In the genomic region with DNA sequence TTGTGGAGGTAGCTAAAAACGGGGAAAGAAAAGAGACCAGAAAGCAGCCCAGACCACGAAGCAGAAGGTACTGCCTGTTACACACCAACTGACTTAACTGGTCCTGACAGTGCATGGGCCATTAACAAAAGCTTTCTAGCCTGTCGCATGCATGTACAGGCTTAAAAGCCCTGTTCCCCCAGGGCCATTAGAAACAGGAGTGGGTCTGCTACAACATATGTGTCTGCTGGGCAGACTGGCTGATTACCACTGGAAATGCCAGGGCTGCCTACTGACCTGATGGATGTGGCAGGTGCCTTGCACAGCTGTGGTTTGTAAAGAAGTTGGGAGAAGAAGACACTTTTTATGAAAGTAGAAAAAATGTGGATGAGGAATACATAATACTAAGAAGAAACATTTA, we compare ENCODE assay signal across 14 cellular contexts.
"Had no signal": no experiment of that assay in that cellular context is flagged by ENCODE, and none has a peak within 500 bp of the region (broad histone marks: within the 10 kb centered on the region; RNA-seq: fewer than 3 reads in every experiment).

No MANE protein-coding gene starts in this region.

- H3K27ac Mint-ChIP-seq: activated CD8-positive, alpha-beta T cell treated with anti-CD3 and anti-CD28 coated beads, Interleukin-2, amount 10 ng/mL, durations not matched to agents 7 days and 5 days; activated naive CD8-positive, alpha-beta T cell treated with anti-CD3 and anti-CD28 coated beads, Interleukin-2, amount 50 U/mL, for 24 hours; WTC11 had no signal

- H3K4me3 ChIP-seq: ascending aorta, esophagus muscularis mucosa, left lung, tibial nerve, vagina had no signal

- DNase-seq: activated CD4-positive, alpha-beta T cell treated with anti-CD3 and anti-CD28 coated beads for 48 hours; activated CD8-positive, alpha-beta memory T cell treated with anti-CD3 and anti-CD28 coated beads, Interleukin-2, amount 50 U/mL, for 48 hours; activated CD8-positive, alpha-beta T cell treated with anti-CD3 and anti-CD28 coated beads, Interleukin-2, amount 10 ng/mL, durations not matched to agents 7 days and 5 days; activated naive CD4-positive, alpha-beta T cell treated with Interleukin-2 at 50 U/mL for 16 hours; activated naive CD8-positive, alpha-beta T cell treated with anti-CD3 and anti-CD28 coated beads, Interleukin-2, amount 50 U/mL, for 24 hours; left lung; small intestine had no signal

- H3K4me1 ChIP-seq: ascending aorta, esophagus muscularis mucosa, left lung, parathyroid adenoma, tibial nerve, vagina had no signal

- H3K27me3 ChIP-seq: ascending aorta, esophagus muscularis mucosa, left lung, tibial nerve, vagina had no signal

- H3K9me3 Mint-ChIP-seq: activated naive CD8-positive, alpha-beta T cell treated with anti-CD3 and anti-CD28 coated beads, Interleukin-2, amount 50 U/mL, for 24 hours had no signal

- H3K9ac ChIP-seq: parathyroid adenoma had no signal

- H3K4me3 Mint-ChIP-seq: activated CD8-positive, alpha-beta T cell treated with anti-CD3 and anti-CD28 coated beads, Interleukin-2, amount 10 ng/mL, durations not matched to agents 7 days and 5 days; activated naive CD8-positive, alpha-beta T cell treated with anti-CD3 and anti-CD28 coated beads, Interleukin-2, amount 50 U/mL, for 24 hours; neural crest cell; WTC11 had no signal

- H3K36me3 Mint-ChIP-seq: WTC11 had no signal

- H3K9me3 ChIP-seq: ascending aorta, esophagus muscularis mucosa, tibial nerve, vagina had no signal

- ATAC-seq: activated CD8-positive, alpha-beta T cell treated with anti-CD3 and anti-CD28 coated beads, Interleukin-2, amount 10 ng/mL, durations not matched to agents 7 days and 5 days; activated naive CD8-positive, alpha-beta T cell treated with anti-CD3 and anti-CD28 coated beads, Interleukin-2, amount 50 U/mL, for 24 hours; left lung; WTC11 had no signal

- H3K27ac ChIP-seq: ascending aorta, esophagus muscularis mucosa, left lung, parathyroid adenoma, tibial nerve, vagina had no signal

- H3K4me1 Mint-ChIP-seq: activated naive CD8-positive, alpha-beta T cell treated with anti-CD3 and anti-CD28 coated beads, Interleukin-2, amount 50 U/mL, for 24 hours; WTC11 had no signal

- H3K27me3 Mint-ChIP-seq: activated naive CD8-positive, alpha-beta T cell treated with anti-CD3 and anti-CD28 coated beads, Interleukin-2, amount 50 U/mL, for 24 hours had no signal

- H3K36me3 ChIP-seq: ascending aorta, esophagus muscularis mucosa, left lung, tibial nerve, vagina had no signal
